19 cellular contexts compared by ENCODE assay signal in the genomic region with DNA sequence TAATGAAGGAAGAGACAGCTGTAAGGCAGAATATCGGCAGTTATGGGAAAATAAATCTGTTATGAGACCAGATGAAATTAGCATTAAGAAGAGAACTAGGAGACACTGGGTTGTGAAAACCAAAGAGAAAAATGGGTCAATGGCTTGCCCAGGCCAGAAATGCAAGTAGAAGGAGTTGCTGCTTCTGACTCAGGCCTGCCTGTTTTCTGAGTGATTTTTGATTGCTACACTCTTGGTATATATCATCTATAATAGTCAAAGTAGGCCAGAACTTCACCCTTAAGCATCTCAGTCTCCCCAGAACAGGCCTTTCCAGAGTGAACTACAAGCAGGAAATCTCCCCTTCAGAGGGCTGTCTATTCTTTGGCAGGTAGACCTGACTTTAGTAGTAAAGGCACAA.
DNase-seq lines count a peak whose midpoint lies in the region; ATAC-seq, FAIRE-seq and TF ChIP-seq lines count a peak whose summit lies in the region.
"Had no signal": no experiment of that assay in that cellular context is flagged by ENCODE, and none has a peak within 500 bp of the region (broad histone marks: within the 10 kb centered on the region; RNA-seq: fewer than 3 reads in every experiment).

No MANE protein-coding gene starts in this region.

- H3K27ac ChIP-seq in A549 (peak overlapping the region in 1 of 2 experiments; percentile 32; a peak in 1 of 6 replicates), PC-9 (peak overlapping the region; percentile 54), mesendoderm (ENCODE audit: low read depth, low read length) (no peak overlapping the region), coronary artery (no peak overlapping the region)
- H3K27ac ChIP-seq: 22Rv1; BLaER1 treated with 17β-estradiol and CSF1 and Interleukin-3, amounts not matched to agents 10 nM and 100 nM; Peyer's patch had no signal

- no peak for TF ChIP-seq RAD21 in A549 (conservative IDR thresholded peaks at IDR 0.05 in 1 of 2, IDR thresholded peaks at IDR 0.05 in 1 of 2)

- BruUV-seq in PC-9 (replicated peaks; lab: Mats Ljungman, UMichigan) = no TSS peak

- no peaks in the 10 kb centered on the region for H4K20me1 ChIP-seq in PC-9 (ENCODE audit: insufficient read depth)

- H3K4me2 ChIP-seq in A549 (no peak overlapping the region), PC-9 (no peak overlapping the region), mesendoderm (ENCODE audit: low read length) (no peak overlapping the region)
- H3K4me2 ChIP-seq: BLaER1 treated with 17β-estradiol and CSF1 and Interleukin-3, amounts not matched to agents 10 nM and 100 nM had no signal

- H3K27me3 ChIP-seq in PC-9 (ENCODE audit: insufficient read depth, low read depth) = no peaks in the 10 kb centered on the region
- no peaks in the 10 kb centered on the region for H3K27me3 ChIP-seq in mesendoderm (ENCODE audit: insufficient read depth, low read length, poor library complexity)
- H3K27me3 ChIP-seq: BLaER1 treated with 17β-estradiol and CSF1 and Interleukin-3, amounts not matched to agents 10 nM and 100 nM; Peyer's patch had no signal

- ATAC-seq in A549 = peak; percentile 30 to 35; a peak in 4 of 6 replicates
- ATAC-seq: GM12878 had no signal

- TF ChIP-seq CTCF in A549 (IDR thresholded peaks at IDR 0.05) (no peak), PC-9 (conservative IDR thresholded peaks at IDR 0.05) (no peak), epithelial cell of esophagus (IDR thresholded peaks at IDR 0.05; ENCODE audit: insufficient read depth, low read depth, low read length, missing control alignments) (no peak), coronary artery (IDR thresholded peaks at IDR 0.05) (no peak)

- H2AK5ac ChIP-seq in mesendoderm (ENCODE audit: low read length) = no peak overlapping the region

- no peak overlapping the region for H4K8ac ChIP-seq in mesendoderm (ENCODE audit: low read depth, low read length)

- WGBS in A549 (ENCODE audit: missing lambda C conversion rate) = 92% methylated on average over 1 of the region's 1 CpG
- no CpG with 5 or more reads among the region's 1 CpG for WGBS in mesendoderm (ENCODE audit: extremely low coverage, insufficient coverage, low lambda C conversion rate)

- H3K56ac ChIP-seq in mesendoderm (ENCODE audit: low read length) = no peak overlapping the region

- no peak overlapping the region for H3K9ac ChIP-seq in mesendoderm (ENCODE audit: low read length)
- H3K9ac ChIP-seq: BLaER1 treated with 17β-estradiol and CSF1 and Interleukin-3, amounts not matched to agents 10 nM and 100 nM had no signal

- H3K4me3 ChIP-seq in A549 (no peak overlapping the region), PC-9 (no peak overlapping the region), epithelial cell of esophagus (ENCODE audit: low read length) (no peak overlapping the region), mesendoderm (ENCODE audit: low read length) (no peak overlapping the region), coronary artery (no peak overlapping the region)
- H3K4me3 ChIP-seq: BLaER1 treated with 17β-estradiol and CSF1 and Interleukin-3, amounts not matched to agents 10 nM and 100 nM; GM12878; Peyer's patch had no signal

- POLR2A ChIA-PET in A549 (lab: Yijun Ruan, JAX) (interaction anchor here (0.6 kb wide), 1 partner anchor 524 kb away, joined by 3 read pairs; no protein-coding TSS in a partner anchor), PC-9 (lab: Charles Lee; ENCODE audit: unreplicated experiment) (no interaction called here)

- H3K4me1 ChIP-seq in A549 (peaks cover 39% of the 10 kb centered on the region), PC-9 (replicated peaks; ENCODE audit: insufficient read depth) (peaks cover 31% of the 10 kb centered on the region), mesendoderm (ENCODE audit: control insufficient read depth, low read depth, low read length) (peaks cover 3% of the 10 kb centered on the region)
- H3K4me1 ChIP-seq: BLaER1 treated with 17β-estradiol and CSF1 and Interleukin-3, amounts not matched to agents 10 nM and 100 nM; Peyer's patch had no signal

- H3K79me1 ChIP-seq in mesendoderm (ENCODE audit: low read length) = no peaks in the 10 kb centered on the region

- H2BK5ac ChIP-seq in mesendoderm (ENCODE audit: low read length) = no peak overlapping the region

- peaks cover 46% of the 10 kb centered on the region; the same call in 1 of the 2 replicates for H3F3A ChIP-seq in PC-9 (ENCODE audit: insufficient read depth, low read depth)

- no peak for TF ChIP-seq POLR2A in A549 (IDR thresholded peaks at IDR 0.05; ENCODE audit: low read length)

- H3K9me2 ChIP-seq in PC-9 (ENCODE audit: insufficient read depth) = no peaks in the 10 kb centered on the region

- H3K4ac ChIP-seq in mesendoderm (ENCODE audit: low read depth, low read length) = no peak overlapping the region

- H3K9me3 ChIP-seq in A549 (no peaks in the 10 kb centered on the region), PC-9 (ENCODE audit: insufficient read depth, low read depth) (no peaks in the 10 kb centered on the region)
- H3K9me3 ChIP-seq: BLaER1 treated with 17β-estradiol and CSF1 and Interleukin-3, amounts not matched to agents 10 nM and 100 nM; Peyer's patch had no signal

- H2BK120ac ChIP-seq in mesendoderm (ENCODE audit: low read depth, low read length) = no peak overlapping the region

- no peak for TF ChIP-seq EP300 in A549 (IDR thresholded peaks at IDR 0.05)

- CTCF ChIA-PET in A549 (lab: Yijun Ruan, JAX) = interaction anchor here (0.8 kb wide), 1 partner anchor 10 kb away, joined by 3 read pairs; no protein-coding TSS in a partner anchor
- CTCF ChIA-PET in PC-9 (lab: Charles Lee) = no interaction called here

- H3K36me3 ChIP-seq in PC-9 (ENCODE audit: low read depth) (peaks cover 7% of the 10 kb centered on the region), mesendoderm (ENCODE audit: control insufficient read depth, insufficient read depth, low read length) (no peaks in the 10 kb centered on the region)
- H3K36me3 ChIP-seq: Peyer's patch had no signal

- H2BK15ac ChIP-seq in mesendoderm (replicated peaks; ENCODE audit: low read depth) = no peak overlapping the region

- H3K18ac ChIP-seq in mesendoderm (ENCODE audit: low read length) = peak overlapping the region; percentile 68

- FAIRE-seq in A549 (lab: Jason Lieb, UNC) = no peak
- FAIRE-seq: GM12878 had no signal

- DNase-seq in A549 (ENCODE audit: low read depth in 1 of 2, low spot score in 1 of 2) (no peak), PC-9 (no peak), epithelial cell of esophagus (ENCODE audit: low read depth) (peak; percentile 59), mesendoderm (no peak), islet precursor cell (no peak), COR-L47 (lab: John Stamatoyannopoulos, UW) (no peak), coronary artery (ENCODE audit: low spot score) (no peak)
- no peak for DNase-seq in stimulated activated CD4-positive, alpha-beta T cell treated with anti-CD3 and anti-CD28 coated beads, Interleukin-1b, Interleukin-23, amount 100 ng/mL, for 48 hours
- DNase-seq: DMS 273 treated with DMSO at 0.1 percent for 48 hours, GDM1, GOT3, NCI-H1092, NCI-H2081 treated with DMSO at 0.1 percent for 48 hours, NCI-H524, Peyer's patch, Right ventricle myocardium superior had no signal

- H4K5ac ChIP-seq in mesendoderm (ENCODE audit: low read length) = no peak overlapping the region

- intact Hi-C loops in PC-9 (cut with micrococcal nuclease; ENCODE audit: unreplicated experiment) = loop anchor here (2.0 to 5.0 kb wide), 3 partner anchors 41 to 104 kb away; a partner anchor contains a TSS

- H3K23ac ChIP-seq in mesendoderm (ENCODE audit: low read length) = no peak overlapping the region

- H2AFZ ChIP-seq in PC-9 = no peak overlapping the region

- H3K79me2 ChIP-seq in PC-9 (ENCODE audit: low read depth) (peaks cover 7% of the 10 kb centered on the region; the same call in 1 of the 2 replicates), mesendoderm (ENCODE audit: control insufficient read depth, insufficient read depth, low read length) (no peaks in the 10 kb centered on the region)

TF ChIP-seq in A549, 52 proteins besides CTCF, POLR2A, EP300 and RAD21:
- TF ChIP-seq CHD2 (IDR thresholded peaks at IDR 0.05; ENCODE audit: low read length, partially characterized antibody) (no peak), EHMT2 (IDR thresholded peaks at IDR 0.05; ENCODE audit: low read depth) (no peak), GATA3 (IDR thresholded peaks at IDR 0.05; ENCODE audit: borderline replicate concordance) (no peak), RCOR1 (IDR thresholded peaks at IDR 0.05; ENCODE audit: low read depth, low read length) (no peak), NPAS2 (CRISPR knock-in tag; IDR thresholded peaks at IDR 0.05; ENCODE audit: borderline replicate concordance) (no peak), NFE2L2 (conservative IDR thresholded peaks at IDR 0.05; ENCODE audit: low read length) (no peak), ESRRA (IDR thresholded peaks at IDR 0.05; ENCODE audit: borderline replicate concordance, low read length) (no peak), MYC (IDR thresholded peaks at IDR 0.05; ENCODE audit: borderline replicate concordance, low read length) (no peak), RNF2 (IDR thresholded peaks at IDR 0.05; ENCODE audit: borderline replicate concordance, low read depth) (no peak), HOXB5 (CRISPR knock-in tag; IDR thresholded peaks at IDR 0.05) (no peak), HDAC2 (IDR thresholded peaks at IDR 0.05) (no peak), TFCP2L1 (CRISPR knock-in tag; IDR thresholded peaks at IDR 0.05) (no peak), ZC3H11A (IDR thresholded peaks at IDR 0.05) (no peak)
- TF ChIP-seq, protein P1, sequence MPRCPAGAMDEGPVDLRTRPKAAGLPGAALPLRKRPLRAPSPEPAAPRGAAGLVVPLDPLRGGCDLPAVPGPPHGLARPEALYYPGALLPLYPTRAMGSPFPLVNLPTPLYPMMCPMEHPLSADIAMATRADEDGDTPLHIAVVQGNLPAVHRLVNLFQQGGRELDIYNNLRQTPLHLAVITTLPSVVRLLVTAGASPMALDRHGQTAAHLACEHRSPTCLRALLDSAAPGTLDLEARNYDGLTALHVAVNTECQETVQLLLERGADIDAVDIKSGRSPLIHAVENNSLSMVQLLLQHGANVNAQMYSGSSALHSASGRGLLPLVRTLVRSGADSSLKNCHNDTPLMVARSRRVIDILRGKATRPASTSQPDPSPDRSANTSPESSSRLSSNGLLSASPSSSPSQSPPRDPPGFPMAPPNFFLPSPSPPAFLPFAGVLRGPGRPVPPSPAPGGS (IDR thresholded peaks at IDR 0.05) = no peak
- TF ChIP-seq, protein P2, sequence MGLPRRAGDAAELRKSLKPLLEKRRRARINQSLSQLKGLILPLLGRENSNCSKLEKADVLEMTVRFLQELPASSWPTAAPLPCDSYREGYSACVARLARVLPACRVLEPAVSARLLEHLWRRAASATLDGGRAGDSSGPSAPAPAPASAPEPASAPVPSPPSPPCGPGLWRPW (IDR thresholded peaks at IDR 0.05) = no peak
